ENCODE assay signal across 8 cellular contexts in genomic region chrX:151396042-151396826, GRCh38. TPM values are rescaled to one million over a fixed set of nuclear protein-coding genes. Genes with fewer than 3 reads are reported as not detected.
DNase-seq lines count a peak whose midpoint lies in the region; ATAC-seq, FAIRE-seq and TF ChIP-seq lines count a peak whose summit lies in the region.

No MANE protein-coding gene starts in this region.

- H3K36me3 ChIP-seq in neural cell (ENCODE audit: insufficient read depth, low read length) (no peaks in the 10 kb centered on the region), uterus (no peaks in the 10 kb centered on the region)

- H3K27ac ChIP-seq in A549 (peak overlapping the region; percentile 92 to 97), neural cell (ENCODE audit: low read length) (peak overlapping the region; percentile 78), uterus (peak overlapping the region; percentile 87 to 95)

- H3K9ac ChIP-seq in neural cell (ENCODE audit: low read length) = peak overlapping the region; percentile 84

- peak overlapping the region; percentile 27 for H2AFZ ChIP-seq in neural cell (ENCODE audit: low read depth, low read length)

- POLR2A ChIA-PET in A549 (lab: Yijun Ruan, JAX) = interaction anchor here (0.9 to 2.4 kb wide), 3 partner anchors 10 to 43 kb away, joined by 3 to 7 read pairs (median 3); no protein-coding TSS in a partner anchor

- H3F3A ChIP-seq in neural cell (ENCODE audit: insufficient read depth, low read length, poor library complexity, severe bottlenecking) = no peaks in the 10 kb centered on the region

- H4K20me1 ChIP-seq in neural cell (ENCODE audit: insufficient read depth) = no peaks in the 10 kb centered on the region

- H3K9me2 ChIP-seq in neural cell (ENCODE audit: insufficient read depth, low read length) = no peaks in the 10 kb centered on the region

- ATAC-seq in A549 (no peak), GM18517 (IDR thresholded peaks at IDR 0.05; ENCODE audit: unreplicated experiment) (peak; percentile 33), HG03039 (IDR thresholded peaks at IDR 0.05; ENCODE audit: unreplicated experiment) (peak; percentile 17)

- H3K27me3 ChIP-seq in neural cell (ENCODE audit: insufficient read depth, low read depth, low read length) (no peaks in the 10 kb centered on the region), uterus (no peaks in the 10 kb centered on the region)

- H3K4me3 ChIP-seq in A549 (peak overlapping the region; percentile 87), fibroblast of mammary gland (ENCODE audit: control insufficient read depth, low read depth, low read length) (peak overlapping the region; percentile 48), neural cell (ENCODE audit: low read length) (peak overlapping the region; percentile 90), uterus (peak overlapping the region; percentile 53 to 64)

- H3K79me2 ChIP-seq in neural cell (replicated peaks; ENCODE audit: insufficient read depth, low read length) = peaks cover 36% of the 10 kb centered on the region

- TF ChIP-seq RAD21 in A549 (conservative IDR thresholded peaks at IDR 0.05 in 1 of 2, IDR thresholded peaks at IDR 0.05 in 1 of 2) (no peak), neural cell (conservative IDR thresholded peaks at IDR 0.05) (no peak)

- no peak for TF ChIP-seq EP300 in A549 (IDR thresholded peaks at IDR 0.05)
- no peak for TF ChIP-seq EP300 in neural cell (conservative IDR thresholded peaks at IDR 0.05; ENCODE audit: poor library complexity, severe bottlenecking)

- intact Hi-C loops in uterus (cut with DNase I; ENCODE audit: low total_unique reads) = no loop called here

- 64% methylated on average over 15 of the region's 20 CpGs for WGBS in A549 (ENCODE audit: missing lambda C conversion rate)

- H3K9me3 ChIP-seq in A549 = no peaks in the 10 kb centered on the region
- no peaks in the 10 kb centered on the region for H3K9me3 ChIP-seq in neural cell (ENCODE audit: low read length)
- no peaks in the 10 kb centered on the region for H3K9me3 ChIP-seq in uterus

- FAIRE-seq in A549 (lab: Jason Lieb, UNC) = no peak

- TF ChIP-seq CTCF in A549 (IDR thresholded peaks at IDR 0.05) (no peak), fibroblast of mammary gland (conservative IDR thresholded peaks at IDR 0.05; ENCODE audit: control insufficient read depth, insufficient read depth, low read depth, low read length) (no peak), neural cell (IDR thresholded peaks at IDR 0.05; ENCODE audit: poor library complexity, severe bottlenecking) (no peak), uterus (IDR thresholded peaks at IDR 0.05) (no peak)

- DNase-seq in A549 (ENCODE audit: low read depth in 1 of 2, low spot score in 1 of 2) (no peak), NCI-H524 (lab: John Stamatoyannopoulos, UW) (peak; percentile 58 to 84), fibroblast of mammary gland (ENCODE audit: low read depth) (peak; percentile 81), uterus (peak in 1 of 2 donors; percentile 32)
- peak; percentile 36 for DNase-seq in activated T-cell treated with anti-CD3 and anti-CD28 coated beads, Interleukin-2, amount 50 U/mL, for 1 hour

- TF ChIP-seq POLR2A in A549 (IDR thresholded peaks at IDR 0.05; ENCODE audit: low read length) = no peak
- TF ChIP-seq POLR2A in uterus (IDR thresholded peaks at IDR 0.05) = no peak

- H3K4me2 ChIP-seq in A549 (peak overlapping the region; percentile 89), neural cell (ENCODE audit: low read length) (peak overlapping the region; percentile 48)

- CTCF ChIA-PET in A549 (lab: Yijun Ruan, JAX) = interaction anchor here (3.2 kb wide), 1 partner anchor 36 kb away, joined by 9 read pairs; no protein-coding TSS in a partner anchor

- H3K4me1 ChIP-seq in A549 (peaks cover 20% of the 10 kb centered on the region; the same call in 2 of the 3 replicates), uterus (no peaks in the 10 kb centered on the region)

TF ChIP-seq in A549, 52 proteins besides CTCF, POLR2A, EP300 and RAD21 (continues in another document):
- TF ChIP-seq JUN (IDR thresholded peaks at IDR 0.05) (no peak), CBX8 (IDR thresholded peaks at IDR 0.05) (no peak), ESRRA (IDR thresholded peaks at IDR 0.05; ENCODE audit: borderline replicate concordance, low read length) (no peak), EHF (CRISPR knock-in tag; IDR thresholded peaks at IDR 0.05) (no peak), HES2 (IDR thresholded peaks at IDR 0.05) (no peak), SMC3 (IDR thresholded peaks at IDR 0.05) (no peak), RNF2 (IDR thresholded peaks at IDR 0.05; ENCODE audit: borderline replicate concordance, low read depth) (no peak), FOSB (CRISPR knock-in tag; IDR thresholded peaks at IDR 0.05) (no peak), HDAC2 (IDR thresholded peaks at IDR 0.05) (no peak), POLR2AphosphoS2 (conservative IDR thresholded peaks at IDR 0.05; ENCODE audit: low read length) (no peak), E2F6 (IDR thresholded peaks at IDR 0.05; ENCODE audit: borderline replicate concordance, low read depth) (no peak), CBX2 (IDR thresholded peaks at IDR 0.05; ENCODE audit: borderline replicate concordance, low read depth) (no peak), ZNF302 (CRISPR knock-in tag; IDR thresholded peaks at IDR 0.05) (no peak), ELK1 (IDR thresholded peaks at IDR 0.05; ENCODE audit: low read depth, low read length) (no peak), HOXB5 (CRISPR knock-in tag; IDR thresholded peaks at IDR 0.05) (no peak)

TF ChIP-seq in neural cell, 6 proteins besides CTCF, POLR2A, EP300 and RAD21:
- TF ChIP-seq REST (IDR thresholded peaks at IDR 0.05; ENCODE audit: borderline replicate concordance) (no peak), EZH2 (IDR thresholded peaks at IDR 0.05; ENCODE audit: borderline replicate concordance, insufficient read depth, low read length, poor library complexity, severe bottlenecking) (no peak), MXI1 (conservative IDR thresholded peaks at IDR 0.05; ENCODE audit: poor library complexity, severe bottlenecking) (no peak), SMC3 (conservative IDR thresholded peaks at IDR 0.05; ENCODE audit: poor library complexity) (no peak), POLR2AphosphoS5 (IDR thresholded peaks at IDR 0.05) (no peak), TAF1 (IDR thresholded peaks at IDR 0.05; ENCODE audit: low read depth) (no peak)
TF ChIP-seq in neural cell: peak in this region for 0.

RNA-seq across cellular contexts. Expression of gene VMA21, which starts 0.8 kb away (rescaled TPM):
- 46.1 and 52.7 TPM in 2 replicates for polyA plus RNA-seq in A549 (2011; rRNA removed)
- 16.7 and 20.3 TPM in 2 replicates for polyA plus RNA-seq in A549 (2012; cell fraction: cytosol; rRNA removed)
- polyA plus RNA-seq in A549 (2012; cell fraction: nucleus; rRNA removed) = 5.0 and 8.5 TPM in 2 replicates
- polyA plus RNA-seq in A549 (2017; fragmentation: RNase III; extraction: RNeasy Plus Mini Kit Qiagen cat#74134 plus additional on column Dnase treatment) = 23.9 to 25.5 TPM (median 25.2 TPM) in 3 replicates
- 57.1 and 57.9 TPM in 2 replicates for polyA minus RNA-seq in A549 (2011; rRNA and poly(A)+ RNA removed)
- polyA plus RNA-seq in neural cell = 111 and 130 TPM in 2 replicates
- 220 and 221 TPM in 2 replicates for polyA minus RNA-seq in neural cell
- total RNA-seq in uterus = 10 to 100 TPM; 12.9 to 79.2 (median 23.7) TPM

Comparison
In these comparisons a context has a peak if more than half of its experiments do, and no peak if none do; other contexts are left out.
1. ATAC-seq: peak in GM18517 (single experiment) and HG03039 (single experiment); none in A549 (0 of 2).
2. DNase-seq: peak in NCI-H524 (2 of 2), activated T-cell treated with anti-CD3 and anti-CD28 coated beads, Interleukin-2, amount 50 U/mL, for 1 hour (single experiment) and fibroblast of mammary gland (single experiment); none in A549 (0 of 2).
3. Peak in every context shown above with its lines, with median percentiles within 50 percentile points of each other: H3K27ac ChIP-seq and H3K4me3 ChIP-seq.